In the genomic region with DNA sequence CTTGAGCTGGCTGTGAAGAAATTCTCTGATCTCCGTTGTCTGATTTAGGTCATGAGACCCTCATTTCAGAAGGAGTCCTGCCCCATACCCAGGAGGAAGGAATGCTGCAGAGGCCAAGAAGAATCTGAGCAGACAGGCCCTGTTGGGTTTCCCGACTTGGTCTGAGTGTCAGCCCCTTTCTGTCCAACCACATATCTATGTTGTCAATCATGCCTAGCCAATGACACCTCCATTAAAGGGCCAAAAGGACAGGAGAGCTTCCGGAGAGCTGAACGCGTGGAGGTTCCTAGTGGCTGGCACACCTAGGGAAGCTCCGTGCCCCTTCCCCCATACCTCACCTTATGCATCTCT, we compare ENCODE assay signal across 20 cellular contexts. TPM values are rescaled to one million over a fixed set of nuclear protein-coding genes. Genes with fewer than 3 reads are reported as not detected.
"Had no signal": no experiment of that assay in that cellular context is flagged by ENCODE, and none has a peak within 500 bp of the region (broad histone marks: within the 10 kb centered on the region; RNA-seq: fewer than 3 reads in every experiment).

No MANE protein-coding gene starts in this region.

- DNase-seq: Kasumi-1, MM.1S, NCI-H1092 treated with DMSO at 0.1 percent for 48 hours, NCI-H1436, NCI-H187, NCI-H2029, NCI-H2081 treated with DMSO at 0.1 percent for 48 hours, NCI-H2171, NCI-H226, NCI-H446, NCI-H510A, NCI-H524 treated with DMSO at 0.1 percent for 48 hours, NCI-H69, NCI-H774, RPMI8226, SHP77 had no signal

- ATAC-seq: K562, SK-N-SH treated with all-trans-retinoic acid at 6 μM for 48 hours had no signal

- H3K36me3 Mint-ChIP-seq: IgD-negative memory B cell had no signal

- H3K4me1 Mint-ChIP-seq: IgD-negative memory B cell had no signal

- H3K4me3 ChIP-seq: K562 had no signal

- H3K4me3 Mint-ChIP-seq: IgD-negative memory B cell had no signal

- H3K27ac Mint-ChIP-seq: IgD-negative memory B cell had no signal

- H3K27ac ChIP-seq: KMS-11 had no signal

- H3K9me3 Mint-ChIP-seq: IgD-negative memory B cell had no signal

RNA-seq across cellular contexts. Expression of gene PIMREG, which starts 37.8 kb away (rescaled TPM):
- polyA plus RNA-seq: IgD-negative memory B cell had no signal

RNA-seq across cellular contexts. Expression of gene AIPL1, which starts 47.2 kb away (rescaled TPM):
- total RNA-seq: K562 had no signal
- polyA plus RNA-seq: IgD-negative memory B cell, K562 had no signal
